Comparison of ENCODE assay signal across 20 cellular contexts in genomic region chr2:195280024-195280423, GRCh38.
"Had no signal": no experiment of that assay in that cellular context is flagged by ENCODE, and none has a peak within 500 bp of the region (broad histone marks: within the 10 kb centered on the region; RNA-seq: fewer than 3 reads in every experiment).

No MANE protein-coding gene starts in this region.

- ATAC-seq: activated naive CD4-positive, alpha-beta T cell treated with anti-CD3 and anti-CD28 coated beads, Interleukin-2, amount 50 U/mL, for 72 hours; left cardiac atrium; natural killer cell; right lobe of liver; stimulated activated effector memory CD8-positive, alpha-beta T cell treated with anti-CD3 and anti-CD28 coated beads, Interleukin-12 subunit alpha, Interleukin-12 subunit beta, amount 100 ng/mL, for 72 hours had no signal

- DNase-seq: activated CD4-positive, alpha-beta T cell treated with anti-CD3 and anti-CD28 coated beads, Interleukin-2, amount 50 U/mL, for 4 hours; activated gamma-delta T cell treated with Interleukin-2 at 50 U/mL for 16 hours; activated T-cell treated with anti-CD3 and anti-CD28 coated beads for 4 hours; endodermal cell; foreskin melanocyte; glutamatergic neuron; hippocampal formation; left cardiac atrium; mesendoderm; natural killer cell; ovary; right lobe of liver; stimulated activated CD4-positive, alpha-beta T cell treated with anti-CD3 and anti-CD28 coated beads, Interleukin-4, amount 100 ng/mL, for 24 hours; stomach; trophoblast cell had no signal

- H3K4me3 ChIP-seq: adrenal gland, ovary, right lobe of liver, smooth muscle cell, stomach, vagina had no signal
